In the genomic region with DNA sequence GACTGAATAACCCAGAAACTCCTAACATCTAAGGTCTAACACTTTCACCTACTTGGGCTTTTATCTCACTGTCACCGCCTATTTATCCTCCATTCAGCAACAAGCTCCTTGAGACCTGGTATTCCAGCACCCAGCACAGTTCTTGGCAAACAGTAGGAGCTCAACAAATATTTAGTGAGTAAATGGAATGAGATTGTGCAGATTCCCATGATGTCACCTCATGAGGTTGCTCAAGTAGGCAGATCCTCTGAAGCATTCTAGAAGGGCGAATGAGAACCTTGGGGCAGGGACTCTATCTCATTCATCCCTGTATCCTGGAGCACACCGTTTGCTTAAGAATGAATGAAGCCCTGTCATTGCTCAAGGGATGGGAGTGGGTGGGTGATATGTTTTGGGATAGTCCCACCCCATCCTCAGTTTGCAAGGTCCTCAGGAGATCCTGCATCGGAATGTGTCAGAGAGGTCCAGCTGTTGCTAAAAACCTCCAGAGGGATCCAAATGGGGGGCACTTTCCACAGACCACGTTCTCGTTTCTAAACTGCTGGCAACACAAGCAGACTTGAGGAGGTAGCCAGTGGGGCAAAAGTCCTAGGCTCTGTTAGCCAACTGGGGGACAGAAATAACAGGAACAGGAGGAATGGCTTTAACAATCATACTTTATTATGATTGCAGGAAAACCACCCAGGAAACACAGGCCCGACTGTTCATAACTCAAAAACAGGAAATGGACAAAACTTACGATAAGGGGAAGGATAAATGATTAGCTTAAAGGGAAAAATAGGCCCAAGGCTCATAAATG, we compare ENCODE assay signal across 14 cellular contexts. TPM values are rescaled to one million over a fixed set of nuclear protein-coding genes. Genes with fewer than 3 reads are reported as not detected.
DNase-seq lines count a peak whose midpoint lies in the region; ATAC-seq and TF ChIP-seq lines count a peak whose summit lies in the region.
"Had no signal": no experiment of that assay in that cellular context is flagged by ENCODE, and none has a peak within 500 bp of the region (broad histone marks: within the 10 kb centered on the region; RNA-seq: fewer than 3 reads in every experiment).

No MANE protein-coding gene starts in this region.

- H3K9me3 ChIP-seq in PC-3 (ENCODE audit: low read length) (no peaks in the 10 kb centered on the region), trophoblast cell (ENCODE audit: insufficient read depth, low read depth, low read length) (no peaks in the 10 kb centered on the region)

- H3K79me1 ChIP-seq in trophoblast cell (ENCODE audit: low read length), result no peaks in the 10 kb centered on the region

- no peak overlapping the region for H2BK120ac ChIP-seq in trophoblast cell (ENCODE audit: insufficient read depth, low read length, poor library complexity)

- POLR2A ChIA-PET in PC-3 (lab: Charles Lee; ENCODE audit: unreplicated experiment), result interaction anchor here (0.6 kb wide), 1 partner anchor 17 kb away, joined by 4 read pairs; no protein-coding TSS in a partner anchor

- H3K14ac ChIP-seq in trophoblast cell (ENCODE audit: low read length), result no peak overlapping the region

- H2BK12ac ChIP-seq in trophoblast cell (ENCODE audit: low read length), result no peak overlapping the region

- BruUV-seq in PC-3 (replicated peaks; lab: Mats Ljungman, UMichigan), result no TSS peak

- H3K27ac ChIP-seq in PC-3 (ENCODE audit: low read length) (peak overlapping the region; percentile 48), trophoblast cell (ENCODE audit: low read depth, low read length) (no peak overlapping the region)

- H3K27me3 ChIP-seq in PC-3 (ENCODE audit: low read length) (no peaks in the 10 kb centered on the region), trophoblast cell (ENCODE audit: insufficient read depth, low read length) (no peaks in the 10 kb centered on the region)

- H4K91ac ChIP-seq in trophoblast cell (ENCODE audit: low read depth, low read length), result no peak overlapping the region

- H4K20me1 ChIP-seq in PC-3 (ENCODE audit: low read length), result no peaks in the 10 kb centered on the region

- no peaks in the 10 kb centered on the region for H3K9me2 ChIP-seq in PC-3 (replicated peaks; ENCODE audit: low read length)

- H3K4me3 ChIP-seq in PC-3 (ENCODE audit: low read length) (no peak overlapping the region), trophoblast cell (ENCODE audit: low read depth, low read length) (no peak overlapping the region)
- H3K4me3 ChIP-seq: lung had no signal

- no peak overlapping the region for H3K23ac ChIP-seq in trophoblast cell (ENCODE audit: low read length)

- CTCF ChIA-PET in PC-3 (lab: Charles Lee), result interaction anchor here (0.6 kb wide), 2 partner anchors 43 to 273 kb away, joined by 3 to 4 read pairs; no protein-coding TSS in a partner anchor

- H2AFZ ChIP-seq in PC-3 (ENCODE audit: low read length) (no peak overlapping the region), trophoblast cell (ENCODE audit: insufficient read depth, low read length, poor library complexity) (no peak overlapping the region)

- H3K9ac ChIP-seq in PC-3 (ENCODE audit: low read length) (no peak overlapping the region), trophoblast cell (ENCODE audit: low read length) (no peak overlapping the region)

- peaks cover 7% of the 10 kb centered on the region for H3F3A ChIP-seq in PC-3 (ENCODE audit: low read length, unreplicated experiment)

- intact Hi-C loops in PC-3 (cut with micrococcal nuclease), result loop anchor here (1.0 kb wide), 1 partner anchor 11 kb away; no protein-coding TSS in a partner anchor

- H3K4me1 ChIP-seq in PC-3 (ENCODE audit: insufficient read depth, low read length) (peaks cover 58% of the 10 kb centered on the region), trophoblast cell (ENCODE audit: control insufficient read depth in 1 of 2, insufficient read depth in 2 of 2, low read length in 2 of 2) (peaks cover 11 to 18% of the 10 kb centered on the region in 2 experiments)

- H4K8ac ChIP-seq in trophoblast cell (ENCODE audit: low read depth, low read length), result no peak overlapping the region

- no peak overlapping the region for H3K4ac ChIP-seq in trophoblast cell (ENCODE audit: low read depth, low read length)

- ATAC-seq in PC-3, result peak; percentile 9; the same call in 1 of the 2 replicates
- no peak for ATAC-seq in GM19455 (IDR thresholded peaks at IDR 0.05; ENCODE audit: unreplicated experiment)
- ATAC-seq: activated naive CD4-positive, alpha-beta T cell treated with anti-CD3 and anti-CD28 coated beads, Interleukin-2, amount 50 U/mL, for 72 hours; stimulated activated naive CD8-positive, alpha-beta T cell treated with anti-CD3 and anti-CD28 coated beads, Interleukin-15, amount 100 ng/mL, for 72 hours had no signal

- H2BK5ac ChIP-seq in trophoblast cell (ENCODE audit: low read depth, low read length, poor library complexity), result no peak overlapping the region

- H3K18ac ChIP-seq in trophoblast cell (ENCODE audit: low read length), result no peak overlapping the region

- H3K79me2 ChIP-seq in PC-3 (ENCODE audit: low read length) (no peaks in the 10 kb centered on the region), trophoblast cell (ENCODE audit: control insufficient read depth, insufficient read depth, low read length, poor library complexity) (no peaks in the 10 kb centered on the region)

- H3K4me2 ChIP-seq in PC-3 (ENCODE audit: low read length) (no peak overlapping the region), trophoblast cell (ENCODE audit: low read length) (no peak overlapping the region)

- H3K36me3 ChIP-seq in PC-3 (ENCODE audit: low read depth, low read length) (no peaks in the 10 kb centered on the region), trophoblast cell (ENCODE audit: control insufficient read depth in 1 of 2, insufficient read depth in 2 of 2, low read length in 2 of 2) (no peaks in the 10 kb centered on the region)

- TF ChIP-seq CTCF in PC-3 (conservative IDR thresholded peaks at IDR 0.05; ENCODE audit: low read depth, low read length) (no peak), GM20000 (IDR thresholded peaks at IDR 0.05; ENCODE audit: extremely low read depth, missing control alignments) (no peak)

- H2AK5ac ChIP-seq in trophoblast cell (ENCODE audit: low read length), result no peak overlapping the region

- H4K12ac ChIP-seq in trophoblast cell (ENCODE audit: low read depth, low read length), result no peak overlapping the region

- no CpG with 5 or more reads among the region's 8 CpGs for WGBS in trophoblast cell (ENCODE audit: extremely low coverage, insufficient coverage, insufficient read length)

- DNase-seq in EL (peak; percentile 37), PC-3 (peak; percentile 53), fibroblast of gingiva (ENCODE audit: low read depth) (peak; percentile 18), trophoblast cell (peak; percentile 81 to 94), DMS153 (lab: John Stamatoyannopoulos, UW) (no peak), T-helper 1 cell (no peak), GM20000 (ENCODE audit: low spot score) (no peak)
- DNase-seq: NCI-H2171; OCI-M1; stimulated activated CD4-positive, alpha-beta T cell treated with anti-CD3 and anti-CD28 coated beads, Interleukin-4, amount 100 ng/mL, for 4 hours; stimulated activated naive CD8-positive, alpha-beta T cell treated with anti-CD3 and anti-CD28 coated beads, Interleukin-15, amount 100 ng/mL, for 72 hours had no signal

RNA-seq across cellular contexts. Expression of a gene that starts 42.0 kb away (rescaled TPM):
- 21.9 and 25.6 TPM in 2 replicates for total RNA-seq in PC-3 (2014; rRNA removed)
- 22.0 and 23.3 TPM in 2 replicates for polyA plus RNA-seq in trophoblast cell (2013)

Comparison
In these comparisons a context has a peak if more than half of its experiments do, and no peak if none do; other contexts are left out.
1. DNase-seq: peak in EL (single experiment), PC-3 (single experiment), fibroblast of gingiva (single experiment) and trophoblast cell (2 of 2); none in DMS153 (single experiment), T-helper 1 cell (0 of 5) and GM20000 (single experiment).